9 cellular contexts compared by ENCODE assay signal in the genomic region with DNA sequence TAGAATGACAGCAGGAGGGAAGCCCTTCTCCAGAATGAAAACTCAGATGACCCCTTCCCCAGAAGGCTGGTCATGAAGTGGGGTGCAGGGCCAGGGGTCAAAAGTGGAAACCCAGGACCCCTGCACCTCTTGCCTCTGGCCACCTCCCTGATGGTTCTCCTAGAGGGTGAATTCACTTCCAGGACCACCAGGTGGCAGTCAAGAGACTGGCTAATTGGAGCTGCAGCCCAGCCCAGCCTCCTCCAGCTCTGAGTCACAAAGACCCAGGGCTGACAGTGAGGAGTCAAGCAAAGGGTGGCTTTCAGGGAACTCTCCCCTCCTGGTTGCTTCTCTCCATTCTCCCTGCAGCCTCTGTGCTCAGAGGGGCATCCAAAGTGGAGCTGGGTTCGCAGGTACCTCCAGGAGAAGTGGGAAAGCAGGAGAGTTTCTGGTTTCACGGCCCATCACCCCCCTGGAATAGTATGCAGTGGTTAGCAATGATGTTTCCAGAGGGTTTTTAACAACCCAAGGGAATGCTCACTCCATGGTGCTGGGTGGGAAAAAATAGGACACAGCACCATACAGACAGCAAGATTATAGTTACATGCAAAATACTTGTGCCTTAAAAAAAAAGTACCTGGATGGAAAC. TPM values are rescaled to one million over a fixed set of nuclear protein-coding genes. Genes with fewer than 3 reads are reported as not detected.
DNase-seq lines count a peak whose midpoint lies in the region; ATAC-seq and TF ChIP-seq lines count a peak whose summit lies in the region.
"Had no signal": no experiment of that assay in that cellular context is flagged by ENCODE, and none has a peak within 500 bp of the region (broad histone marks: within the 10 kb centered on the region; RNA-seq: fewer than 3 reads in every experiment).

No MANE protein-coding gene starts in this region.

- H3K27me3 ChIP-seq in adipocyte (replicated peaks; ENCODE audit: control insufficient read depth, insufficient read depth, low read length), result peaks cover 19% of the 10 kb centered on the region
- peaks cover 0 to 8% (median 0%) of the 10 kb centered on the region in 3 donors for H3K27me3 ChIP-seq in psoas muscle (ENCODE audit: insufficient read depth in 3 of 3, low read length in 2 of 3)
- no peaks in the 10 kb centered on the region for H3K27me3 ChIP-seq in vagina

- no peak overlapping the region for H3K4me3 ChIP-seq in adipocyte (ENCODE audit: low read length)
- no peak overlapping the region for H3K4me3 ChIP-seq in psoas muscle
- H3K4me3 ChIP-seq in vagina, result no peak overlapping the region
- H3K4me3 ChIP-seq: BLaER1 treated with 17β-estradiol and CSF1 and Interleukin-3, amounts not matched to agents 10 nM and 100 nM had no signal

- H3K9me3 ChIP-seq in adipocyte (ENCODE audit: control insufficient read depth, low read length), result no peaks in the 10 kb centered on the region
- no peaks in the 10 kb centered on the region for H3K9me3 ChIP-seq in psoas muscle
- H3K9me3 ChIP-seq in vagina, result no peaks in the 10 kb centered on the region
- H3K9me3 ChIP-seq: BLaER1 treated with 17β-estradiol and CSF1 and Interleukin-3, amounts not matched to agents 10 nM and 100 nM had no signal

- DNase-seq in NCI-H748 (lab: John Stamatoyannopoulos, UW; ENCODE audit: unreplicated experiment) (peak; percentile 65), NCI-H748 treated with DMSO at 0.1 percent for 48 hours (lab: John Stamatoyannopoulos, UW) (no peak), NCI-H1092 treated with DMSO at 0.1 percent for 48 hours (lab: John Stamatoyannopoulos, UW) (peak; percentile 67), T follicular helper cell (ENCODE audit: low read depth) (peak; percentile 52), adipocyte (ENCODE audit: low read depth) (peak; percentile 96), left cardiac atrium (peak; percentile 87), psoas muscle (peak; percentile 79 to 85), vagina (ENCODE audit: extremely low spot score in 2 of 2) (no peak)

- H3K27ac ChIP-seq in psoas muscle (no peak overlapping the region), vagina (no peak overlapping the region)
- H3K27ac ChIP-seq: BLaER1 treated with 17β-estradiol and CSF1 and Interleukin-3, amounts not matched to agents 10 nM and 100 nM had no signal

- WGBS in psoas muscle, 3 donors, result 70 to 79% (median 73%) methylated on average over 2 of the region's 2 CpGs

- intact Hi-C loops in left cardiac atrium (cut with DNase I), result loop anchor here (5.0 to 10.0 kb wide), 4 partner anchors 180 to 228 kb away; no protein-coding TSS in a partner anchor
- intact Hi-C loops in psoas muscle (cut with DNase I), result loop anchor here (1.0 to 10.0 kb wide), 4 partner anchors 183 to 260 kb away; no protein-coding TSS in a partner anchor
- intact Hi-C loops in vagina (cut with DNase I), result loop anchor here (10.0 kb wide), 1 partner anchor 190 kb away; no protein-coding TSS in a partner anchor

- no peak overlapping the region for H3K9ac ChIP-seq in adipocyte (ENCODE audit: low read length)
- H3K9ac ChIP-seq: BLaER1 treated with 17β-estradiol and CSF1 and Interleukin-3, amounts not matched to agents 10 nM and 100 nM had no signal

- H3K36me3 ChIP-seq in adipocyte (ENCODE audit: control insufficient read depth, insufficient read depth, low read length, severe bottlenecking), result no peaks in the 10 kb centered on the region
- H3K36me3 ChIP-seq in psoas muscle (ENCODE audit: insufficient read depth in 1 of 2, low read depth in 1 of 2), result no peaks in the 10 kb centered on the region
- H3K36me3 ChIP-seq in vagina, result no peaks in the 10 kb centered on the region
- H3K36me3 ChIP-seq: BLaER1 treated with 17β-estradiol and CSF1 and Interleukin-3, amounts not matched to agents 10 nM and 100 nM had no signal

- H3K4me1 ChIP-seq in adipocyte (ENCODE audit: control insufficient read depth, insufficient read depth, low read length), result no peaks in the 10 kb centered on the region
- no peaks in the 10 kb centered on the region for H3K4me1 ChIP-seq in psoas muscle
- H3K4me1 ChIP-seq in vagina, result no peaks in the 10 kb centered on the region

- TF ChIP-seq CTCF in psoas muscle (IDR thresholded peaks at IDR 0.05), result peak; percentile 94
- TF ChIP-seq CTCF in vagina (IDR thresholded peaks at IDR 0.05), result peak; percentile 88 to 96 (median 93)

- peak; percentile 92 to 93 for ATAC-seq in left cardiac atrium
- peak; percentile 94 to 97 (median 94) for ATAC-seq in psoas muscle

- TF ChIP-seq POLR2A in vagina (IDR thresholded peaks at IDR 0.05), result no peak

RNA-seq across cellular contexts. Expression of a gene that starts 6.1 kb away (rescaled TPM):
- total RNA-seq in left cardiac atrium (1 to 10 TPM; 2.9 to 4.3 TPM), psoas muscle (1 to 10 TPM in 1 of 4 donors, under 1 TPM in 3; 0.17 to 2.1 (median 0.63) TPM), vagina (3.9 TPM)
- polyA plus RNA-seq in psoas muscle, result under 1 TPM in 2 of 3 donors, not detected in 1; 0.06 to 0.64 TPM

RNA-seq across cellular contexts. Expression of a gene that starts 51.5 kb away (rescaled TPM):
- total RNA-seq in left cardiac atrium (100 to 1,000 TPM; 133 to 356 TPM), psoas muscle (10 to 100 TPM; 22.6 to 47.6 (median 30.0) TPM), vagina (287 TPM)
- polyA plus RNA-seq in psoas muscle, result 10 to 100 TPM; 14.8 to 38.2 (median 16.3) TPM

Comparison
In these comparisons a context has a peak if more than half of its experiments do, and no peak if none do; other contexts are left out.
1. DNase-seq: peak in NCI-H748 (single experiment), NCI-H1092 treated with DMSO at 0.1 percent for 48 hours (single experiment), T follicular helper cell (single experiment), adipocyte (single experiment), left cardiac atrium (single experiment) and psoas muscle (2 of 2); none in NCI-H748 treated with DMSO at 0.1 percent for 48 hours (single experiment) and vagina (0 of 2).